Comparison of ENCODE assay signal across 10 cellular contexts in the genomic region with DNA sequence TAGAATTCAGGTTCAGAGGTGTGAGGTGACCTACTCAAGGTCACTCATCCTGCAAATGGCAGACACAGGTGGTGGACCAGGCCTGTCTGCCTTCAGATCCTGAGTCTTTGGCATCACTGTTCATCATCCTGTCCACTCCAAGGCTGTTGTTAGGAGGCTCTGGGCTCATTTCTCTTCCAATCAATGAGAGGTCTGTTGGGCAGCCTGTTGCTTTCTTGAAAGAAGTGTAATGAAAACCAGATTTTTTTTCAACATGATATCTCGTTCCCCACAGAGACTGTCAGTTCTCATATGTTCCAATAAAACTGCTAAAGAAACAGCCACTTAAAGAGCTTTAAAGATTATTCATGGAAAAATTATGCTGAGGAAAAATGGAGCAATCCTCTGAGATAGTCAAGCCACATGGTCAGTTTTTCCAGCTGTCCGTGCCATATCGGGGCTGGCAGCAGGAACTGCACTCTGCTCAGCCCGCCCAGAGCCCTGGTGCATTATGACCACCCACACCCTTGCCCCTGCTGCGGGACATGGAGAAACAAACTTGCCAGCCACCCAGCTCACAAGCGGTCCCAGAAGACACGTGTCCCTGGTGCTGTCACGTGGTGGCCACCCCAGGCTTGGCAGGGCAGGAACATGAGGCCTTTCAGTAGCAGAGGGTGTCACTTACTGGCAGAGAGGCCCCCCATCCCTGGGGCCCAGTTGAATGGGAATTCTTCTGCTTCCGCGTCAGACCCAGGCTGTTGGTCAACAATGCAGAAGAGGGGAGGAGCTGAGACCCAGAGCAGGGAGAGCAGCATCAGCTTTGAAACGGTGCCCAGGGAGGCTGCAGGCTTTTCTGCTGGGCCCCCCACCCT.
A peak's percentile ranks its signal among the peaks of the same experiment; 100 is the strongest.
DNase-seq lines count a peak whose midpoint lies in the region; TF ChIP-seq lines count a peak whose summit lies in the region.
"Had no signal": no experiment of that assay in that cellular context is flagged by ENCODE, and none has a peak within 500 bp of the region (broad histone marks: within the 10 kb centered on the region; RNA-seq: fewer than 3 reads in every experiment).

No MANE protein-coding gene starts in this region.

- TF ChIP-seq CTCF in brain microvascular endothelial cell (IDR thresholded peaks at IDR 0.05; ENCODE audit: low read depth, low read length, missing control alignments) (no peak), GM13977 (IDR thresholded peaks at IDR 0.05; ENCODE audit: extremely low read depth, insufficient read depth, missing control alignments) (no peak)

- no peak overlapping the region for H3K9ac ChIP-seq in rectal smooth muscle tissue (ENCODE audit: low read length)

- in situ Hi-C loops in brain microvascular endothelial cell (cut with HindIII; ENCODE audit: low pct_ligation_motif_present, low sequenced_read_pairs) (no loop called here), GM13977 (cut with MboI; ENCODE audit: low pct_unique_long_range_greater_than_20kb, low sequenced_read_pairs, unreplicated experiment) (no loop called here)

- H3K27me3 ChIP-seq in brain microvascular endothelial cell (replicated peaks): no peaks in the 10 kb centered on the region
- no peaks in the 10 kb centered on the region for H3K27me3 ChIP-seq in rectal smooth muscle tissue (ENCODE audit: control insufficient read depth, insufficient read depth, low read length)

- H3K4me3 ChIP-seq in brain microvascular endothelial cell (ENCODE audit: low read depth, low read length): no peak overlapping the region
- H3K4me3 ChIP-seq in rectal smooth muscle tissue (ENCODE audit: low read length): no peak overlapping the region

- H3K4me1 Mint-ChIP-seq in activated T-helper 1 cell treated with anti-CD3 and anti-CD28 coated beads, Interleukin-12 subunit alpha, Interleukin-12 subunit beta, Interleukin-2, Interleukin-4 antibody, amounts not matched to agents 30 ng/mL and 10 ng/mL and 1 ng/mL, durations not matched to agents 14 hours and 24 hours and 36 hours (ENCODE audit: low read depth): peaks cover 5% of the 10 kb centered on the region

- H3K27ac ChIP-seq in brain microvascular endothelial cell (peak overlapping the region; percentile 39), rectal smooth muscle tissue (ENCODE audit: low read depth, low read length) (peak overlapping the region; percentile 86)

- DNase-seq in Daoy (ENCODE audit: low read depth) (peak; percentile 55), brain microvascular endothelial cell (peak; percentile 45), inferior parietal cortex (ENCODE audit: extremely low spot score) (peak; percentile 59), GM13977 (ENCODE audit: low spot score) (no peak), NCI-H69 (lab: John Stamatoyannopoulos, UW) (no peak), SIG-M5 (lab: John Stamatoyannopoulos, UW) (no peak)
- no peak for DNase-seq in activated T-helper 1 cell treated with anti-CD3 and anti-CD28 coated beads, Interleukin-12 subunit alpha, Interleukin-12 subunit beta, Interleukin-2, Interleukin-4 antibody, amounts not matched to agents 30 ng/mL and 10 ng/mL and 1 ng/mL, durations not matched to agents 14 hours and 24 hours and 36 hours (ENCODE audit: low spot score)
- DNase-seq: activated naive CD4-positive, alpha-beta T cell treated with anti-CD3 and anti-CD28 coated beads, Interleukin-2, amount 10 ng/mL, durations not matched to agents 7 days and 5 days; stimulated activated CD4-positive, alpha-beta T cell treated with anti-CD3 and anti-CD28 coated beads, Interleukin-15, amount 100 ng/mL, for 24 hours had no signal

- H3K4me3 Mint-ChIP-seq in activated T-helper 1 cell treated with anti-CD3 and anti-CD28 coated beads, Interleukin-12 subunit alpha, Interleukin-12 subunit beta, Interleukin-2, Interleukin-4 antibody, amounts not matched to agents 30 ng/mL and 10 ng/mL and 1 ng/mL, durations not matched to agents 14 hours and 24 hours and 36 hours: no peak overlapping the region
- H3K4me3 Mint-ChIP-seq: activated naive CD4-positive, alpha-beta T cell treated with anti-CD3 and anti-CD28 coated beads, Interleukin-2, amount 10 ng/mL, durations not matched to agents 7 days and 5 days had no signal

- no peaks in the 10 kb centered on the region for H3K9me3 Mint-ChIP-seq in activated T-helper 1 cell treated with anti-CD3 and anti-CD28 coated beads, Interleukin-12 subunit alpha, Interleukin-12 subunit beta, Interleukin-2, Interleukin-4 antibody, amounts not matched to agents 30 ng/mL and 10 ng/mL and 1 ng/mL, durations not matched to agents 14 hours and 24 hours and 36 hours
- H3K9me3 Mint-ChIP-seq: activated naive CD4-positive, alpha-beta T cell treated with anti-CD3 and anti-CD28 coated beads, Interleukin-2, amount 10 ng/mL, durations not matched to agents 7 days and 5 days had no signal

- H3K36me3 Mint-ChIP-seq in activated T-helper 1 cell treated with anti-CD3 and anti-CD28 coated beads, Interleukin-12 subunit alpha, Interleukin-12 subunit beta, Interleukin-2, Interleukin-4 antibody, amounts not matched to agents 30 ng/mL and 10 ng/mL and 1 ng/mL, durations not matched to agents 14 hours and 24 hours and 36 hours (ENCODE audit: low read depth): no peaks in the 10 kb centered on the region
- H3K36me3 Mint-ChIP-seq: activated naive CD4-positive, alpha-beta T cell treated with anti-CD3 and anti-CD28 coated beads, Interleukin-2, amount 10 ng/mL, durations not matched to agents 7 days and 5 days had no signal

- H3K27me3 Mint-ChIP-seq in activated T-helper 1 cell treated with anti-CD3 and anti-CD28 coated beads, Interleukin-12 subunit alpha, Interleukin-12 subunit beta, Interleukin-2, Interleukin-4 antibody, amounts not matched to agents 30 ng/mL and 10 ng/mL and 1 ng/mL, durations not matched to agents 14 hours and 24 hours and 36 hours (ENCODE audit: insufficient read depth): peaks cover 12% of the 10 kb centered on the region

- intact Hi-C loops in activated T-helper 1 cell treated with anti-CD3 and anti-CD28 coated beads, Interleukin-12 subunit alpha, Interleukin-12 subunit beta, Interleukin-2, Interleukin-4 antibody, amounts not matched to agents 30 ng/mL and 10 ng/mL and 1 ng/mL, durations not matched to agents 14 hours and 24 hours and 36 hours (cut with micrococcal nuclease): no loop called here

- H3K36me3 ChIP-seq in brain microvascular endothelial cell (replicated peaks): no peaks in the 10 kb centered on the region
- no peaks in the 10 kb centered on the region for H3K36me3 ChIP-seq in rectal smooth muscle tissue (ENCODE audit: control insufficient read depth, insufficient read depth, low read length)

- no peak overlapping the region for H3K27ac Mint-ChIP-seq in activated T-helper 1 cell treated with anti-CD3 and anti-CD28 coated beads, Interleukin-12 subunit alpha, Interleukin-12 subunit beta, Interleukin-2, Interleukin-4 antibody, amounts not matched to agents 30 ng/mL and 10 ng/mL and 1 ng/mL, durations not matched to agents 14 hours and 24 hours and 36 hours
- H3K27ac Mint-ChIP-seq: activated naive CD4-positive, alpha-beta T cell treated with anti-CD3 and anti-CD28 coated beads, Interleukin-2, amount 10 ng/mL, durations not matched to agents 7 days and 5 days had no signal

- peaks cover 40% of the 10 kb centered on the region for H3K4me1 ChIP-seq in rectal smooth muscle tissue (ENCODE audit: control insufficient read depth, insufficient read depth, low read length)

Comparison
In these comparisons a context has a peak if more than half of its experiments do, and no peak if none do; other contexts are left out.
1. DNase-seq: peak in Daoy (single experiment), brain microvascular endothelial cell (single experiment) and inferior parietal cortex (single experiment); none in GM13977 (single experiment), activated T-helper 1 cell treated with anti-CD3 and anti-CD28 coated beads, Interleukin-12 subunit alpha, Interleukin-12 subunit beta, Interleukin-2, Interleukin-4 antibody, amounts not matched to agents 30 ng/mL and 10 ng/mL and 1 ng/mL, durations not matched to agents 14 hours and 24 hours and 36 hours (single experiment), NCI-H69 (single experiment) and SIG-M5 (single experiment).